In the genomic region with DNA sequence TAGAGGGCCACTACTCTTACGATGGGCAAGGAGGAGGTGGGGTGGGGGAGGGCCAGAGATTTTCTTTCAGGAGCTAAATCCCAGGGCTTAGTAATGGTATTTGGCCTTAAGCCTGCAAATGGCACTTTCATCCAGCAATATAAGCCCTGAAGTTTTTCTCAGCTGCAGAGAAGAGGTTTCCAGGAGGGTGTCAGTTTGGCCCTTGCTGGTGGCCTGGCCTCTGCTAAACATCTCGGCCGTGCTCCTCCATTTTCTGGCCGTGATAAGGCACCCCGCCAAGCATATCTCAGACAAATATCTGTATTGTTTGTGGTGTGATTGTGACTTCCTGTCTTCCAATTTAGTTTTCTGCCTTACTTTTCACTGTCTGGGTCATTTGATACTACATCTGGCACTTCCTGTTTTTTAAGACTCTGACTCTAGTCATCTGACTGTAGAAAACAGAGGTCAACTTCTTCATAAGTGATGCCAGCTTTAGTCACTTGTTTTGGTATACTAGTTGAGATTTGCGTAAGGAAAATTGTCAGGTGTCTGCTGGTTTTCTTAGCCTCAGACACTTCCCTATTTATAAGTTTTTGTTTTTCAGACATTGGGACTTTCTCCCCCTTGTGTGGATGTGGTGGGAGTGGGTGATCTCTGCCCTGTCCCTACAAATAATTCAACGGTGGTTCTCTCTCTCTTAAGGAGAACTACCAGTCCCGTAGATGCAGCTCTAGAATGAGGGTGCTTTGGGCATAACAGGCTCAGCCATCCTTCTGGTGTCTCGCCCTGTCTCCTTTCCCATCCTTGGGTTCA, we compare ENCODE assay signal across 1 cellular context.
TF ChIP-seq lines count a peak whose summit lies in the region.

No MANE protein-coding gene starts in this region.

TF ChIP-seq in HCT116, 20 proteins besides CTCF, POLR2A, EP300 and RAD21 (continued from another document):
- TF ChIP-seq, protein P1, sequence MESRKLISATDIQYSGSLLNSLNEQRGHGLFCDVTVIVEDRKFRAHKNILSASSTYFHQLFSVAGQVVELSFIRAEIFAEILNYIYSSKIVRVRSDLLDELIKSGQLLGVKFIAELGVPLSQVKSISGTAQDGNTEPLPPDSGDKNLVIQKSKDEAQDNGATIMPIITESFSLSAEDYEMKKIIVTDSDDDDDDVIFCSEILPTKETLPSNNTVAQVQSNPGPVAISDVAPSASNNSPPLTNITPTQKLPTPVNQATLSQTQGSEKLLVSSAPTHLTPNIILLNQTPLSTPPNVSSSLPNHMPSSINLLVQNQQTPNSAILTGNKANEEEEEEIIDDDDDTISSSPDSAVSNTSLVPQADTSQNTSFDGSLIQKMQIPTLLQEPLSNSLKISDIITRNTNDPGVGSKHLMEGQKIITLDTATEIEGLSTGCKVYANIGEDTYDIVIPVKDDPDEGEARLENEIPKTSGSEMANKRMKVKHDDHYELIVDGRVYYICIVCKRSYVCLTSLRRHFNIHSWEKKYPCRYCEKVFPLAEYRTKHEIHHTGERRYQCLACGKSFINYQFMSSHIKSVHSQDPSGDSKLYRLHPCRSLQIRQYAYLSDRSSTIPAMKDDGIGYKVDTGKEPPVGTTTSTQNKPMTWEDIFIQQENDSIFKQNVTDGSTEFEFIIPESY (IDR thresholded peaks at IDR 0.05; ENCODE audit: extremely low read depth, insufficient replicate concordance, low read length), result no peak
- TF ChIP-seq YY1 (IDR thresholded peaks at IDR 0.05; ENCODE audit: extremely low read depth, insufficient replicate concordance, low read depth, low read length) (no peak), SIN3A (IDR thresholded peaks at IDR 0.05; ENCODE audit: low read depth) (no peak), EZH2phosphoT487 (IDR thresholded peaks at IDR 0.05; ENCODE audit: borderline replicate concordance) (no peak), CEBPB (IDR thresholded peaks at IDR 0.05; ENCODE audit: low read depth) (no peak), FOSL1 (IDR thresholded peaks at IDR 0.05; ENCODE audit: low read depth) (no peak), JUND (IDR thresholded peaks at IDR 0.05) (no peak), CBX3 (IDR thresholded peaks at IDR 0.05; ENCODE audit: low read depth) (no peak)
- TF ChIP-seq, protein P2, sequence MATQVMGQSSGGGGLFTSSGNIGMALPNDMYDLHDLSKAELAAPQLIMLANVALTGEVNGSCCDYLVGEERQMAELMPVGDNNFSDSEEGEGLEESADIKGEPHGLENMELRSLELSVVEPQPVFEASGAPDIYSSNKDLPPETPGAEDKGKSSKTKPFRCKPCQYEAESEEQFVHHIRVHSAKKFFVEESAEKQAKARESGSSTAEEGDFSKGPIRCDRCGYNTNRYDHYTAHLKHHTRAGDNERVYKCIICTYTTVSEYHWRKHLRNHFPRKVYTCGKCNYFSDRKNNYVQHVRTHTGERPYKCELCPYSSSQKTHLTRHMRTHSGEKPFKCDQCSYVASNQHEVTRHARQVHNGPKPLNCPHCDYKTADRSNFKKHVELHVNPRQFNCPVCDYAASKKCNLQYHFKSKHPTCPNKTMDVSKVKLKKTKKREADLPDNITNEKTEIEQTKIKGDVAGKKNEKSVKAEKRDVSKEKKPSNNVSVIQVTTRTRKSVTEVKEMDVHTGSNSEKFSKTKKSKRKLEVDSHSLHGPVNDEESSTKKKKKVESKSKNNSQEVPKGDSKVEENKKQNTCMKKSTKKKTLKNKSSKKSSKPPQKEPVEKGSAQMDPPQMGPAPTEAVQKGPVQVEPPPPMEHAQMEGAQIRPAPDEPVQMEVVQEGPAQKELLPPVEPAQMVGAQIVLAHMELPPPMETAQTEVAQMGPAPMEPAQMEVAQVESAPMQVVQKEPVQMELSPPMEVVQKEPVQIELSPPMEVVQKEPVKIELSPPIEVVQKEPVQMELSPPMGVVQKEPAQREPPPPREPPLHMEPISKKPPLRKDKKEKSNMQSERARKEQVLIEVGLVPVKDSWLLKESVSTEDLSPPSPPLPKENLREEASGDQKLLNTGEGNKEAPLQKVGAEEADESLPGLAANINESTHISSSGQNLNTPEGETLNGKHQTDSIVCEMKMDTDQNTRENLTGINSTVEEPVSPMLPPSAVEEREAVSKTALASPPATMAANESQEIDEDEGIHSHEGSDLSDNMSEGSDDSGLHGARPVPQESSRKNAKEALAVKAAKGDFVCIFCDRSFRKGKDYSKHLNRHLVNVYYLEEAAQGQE (IDR thresholded peaks at IDR 0.05; ENCODE audit: low read depth), result no peak
